Comparison of ENCODE assay signal across 8 cellular contexts in genomic region chr1:13730751-13731482, GRCh38. TPM values are rescaled to one million over a fixed set of nuclear protein-coding genes. Genes with fewer than 3 reads are reported as not detected.
DNase-seq lines count a peak whose midpoint lies in the region; ATAC-seq, FAIRE-seq and TF ChIP-seq lines count a peak whose summit lies in the region.

No MANE protein-coding gene starts in this region.

- no peak overlapping the region for H3K27ac ChIP-seq in astrocyte (ENCODE audit: low read depth, low read length)
- no peak overlapping the region for H3K27ac ChIP-seq in pancreas
- peak overlapping the region; percentile 39 for H3K27ac ChIP-seq in upper lobe of right lung
- H3K27ac ChIP-seq in GM23338 (ENCODE audit: low read depth), result no peak overlapping the region

- H3K27ac Mint-ChIP-seq in astrocyte (ENCODE audit: unreplicated experiment) (peak overlapping the region; percentile 55), GM23338 (no peak overlapping the region)

- H3K9me3 Mint-ChIP-seq in astrocyte (ENCODE audit: unreplicated experiment), result no peaks in the 10 kb centered on the region
- no peaks in the 10 kb centered on the region for H3K9me3 Mint-ChIP-seq in GM23338

- H3F3A ChIP-seq in GM23338 (replicated peaks; ENCODE audit: low read depth), result no peaks in the 10 kb centered on the region

- peaks cover 12% of the 10 kb centered on the region for H4K20me1 ChIP-seq in astrocyte (ENCODE audit: insufficient read depth, low read length)
- peaks cover 34% of the 10 kb centered on the region for H4K20me1 ChIP-seq in GM23338 (replicated peaks; ENCODE audit: insufficient read depth)

- no peaks in the 10 kb centered on the region for H3K9me2 ChIP-seq in GM23338 (ENCODE audit: insufficient read depth)

- 81 to 91% methylated on average over 12 of the region's 12 CpGs for WGBS in pancreas, 2 donors

- TF ChIP-seq CTCF in astrocyte (IDR thresholded peaks at IDR 0.05; ENCODE audit: insufficient read depth, low read depth, low read length) (no peak), pancreas (IDR thresholded peaks at IDR 0.05) (no peak), upper lobe of right lung (IDR thresholded peaks at IDR 0.05) (no peak), GM23338 (conservative IDR thresholded peaks at IDR 0.05; ENCODE audit: low read depth in 2 of 2) (no peak)

- no peak overlapping the region for H3K4me3 Mint-ChIP-seq in astrocyte (ENCODE audit: unreplicated experiment)
- H3K4me3 Mint-ChIP-seq in GM23338, result no peak overlapping the region

- no peak overlapping the region for H2AFZ ChIP-seq in astrocyte (ENCODE audit: low read depth, low read length)
- H2AFZ ChIP-seq in GM23338, result no peak overlapping the region

- H3K36me3 Mint-ChIP-seq in astrocyte (ENCODE audit: low read depth, unreplicated experiment) (no peaks in the 10 kb centered on the region), GM23338 (ENCODE audit: low read depth) (no peaks in the 10 kb centered on the region)

- DNase-seq in T-helper 2 cell, result peak; percentile 47 to 98 (median 77)
- DNase-seq in astrocyte (ENCODE audit: low read depth), result peak; percentile 68
- peak in 1 of 6 donors; percentile 20 for DNase-seq in pancreas
- DNase-seq in upper lobe of right lung, result peak; percentile 66
- no peak for DNase-seq in HK-2 (ENCODE audit: unreplicated experiment)
- no peak for DNase-seq in GM23338 (ENCODE audit: low spot score)

- no peaks in the 10 kb centered on the region for H3K27me3 Mint-ChIP-seq in astrocyte (ENCODE audit: low read depth, unreplicated experiment)
- peaks cover 6% of the 10 kb centered on the region for H3K27me3 Mint-ChIP-seq in GM23338 (ENCODE audit: insufficient read depth, low read depth, poor library complexity)

- H3K79me2 ChIP-seq in astrocyte (ENCODE audit: insufficient read depth, low read length), result peaks cover 9% of the 10 kb centered on the region
- H3K79me2 ChIP-seq in GM23338 (replicated peaks; ENCODE audit: insufficient read depth), result no peaks in the 10 kb centered on the region; the same call in 1 of the 2 replicates

- H3K4me2 ChIP-seq in astrocyte (ENCODE audit: low read length), result no peak overlapping the region
- H3K4me2 ChIP-seq in GM23338, result no peak overlapping the region

- H3K36me3 ChIP-seq in astrocyte (ENCODE audit: insufficient read depth, low read length) (no peaks in the 10 kb centered on the region), pancreas (no peaks in the 10 kb centered on the region), upper lobe of right lung (no peaks in the 10 kb centered on the region), GM23338 (ENCODE audit: insufficient read depth) (no peaks in the 10 kb centered on the region)

- H3K9me3 ChIP-seq in astrocyte (ENCODE audit: insufficient read depth, low read depth, low read length), result no peaks in the 10 kb centered on the region
- no peaks in the 10 kb centered on the region for H3K9me3 ChIP-seq in pancreas
- no peaks in the 10 kb centered on the region for H3K9me3 ChIP-seq in upper lobe of right lung

- intact Hi-C loops in pancreas (cut with DNase I) (no loop called here), upper lobe of right lung (cut with DNase I) (no loop called here)

- FAIRE-seq in astrocyte (lab: Jason Lieb, UNC), result no peak
- no peak for FAIRE-seq in pancreas (lab: Jason Lieb, UNC)

- no peak overlapping the region for H3K9ac ChIP-seq in astrocyte (ENCODE audit: low read length)

- ATAC-seq in GM19043 (IDR thresholded peaks at IDR 0.05; ENCODE audit: low read depth, unreplicated experiment), result peak; percentile 90
- peak; percentile 89 for ATAC-seq in HG03066 (IDR thresholded peaks at IDR 0.05; ENCODE audit: low read depth, unreplicated experiment)
- peak in 3 of 4 donors; percentile 32 to 68 (median 40) for ATAC-seq in pancreas
- ATAC-seq in upper lobe of right lung, result peak; percentile 80
- no peak for ATAC-seq in GM23338

- H3K4me1 Mint-ChIP-seq in astrocyte (ENCODE audit: low read depth, unreplicated experiment), result peaks cover 24% of the 10 kb centered on the region
- H3K4me1 Mint-ChIP-seq in GM23338, result no peaks in the 10 kb centered on the region

- H3K4me1 ChIP-seq in astrocyte (ENCODE audit: insufficient read depth, low read length), result no peaks in the 10 kb centered on the region
- H3K4me1 ChIP-seq in pancreas, result no peaks in the 10 kb centered on the region
- H3K4me1 ChIP-seq in upper lobe of right lung, result peaks cover 7% of the 10 kb centered on the region
- H3K4me1 ChIP-seq in GM23338 (ENCODE audit: insufficient read depth), result no peaks in the 10 kb centered on the region

- H3K4me3 ChIP-seq in astrocyte (ENCODE audit: insufficient read depth, low read depth, low read length) (no peak overlapping the region), pancreas (peak overlapping the region in 1 of 4 donors; percentile 8), upper lobe of right lung (peak overlapping the region; percentile 2), GM23338 (no peak overlapping the region)

- H3K27me3 ChIP-seq in astrocyte (ENCODE audit: insufficient read depth, low read length) (no peaks in the 10 kb centered on the region), pancreas (no peaks in the 10 kb centered on the region), upper lobe of right lung (no peaks in the 10 kb centered on the region), GM23338 (ENCODE audit: insufficient read depth) (peaks cover 17% of the 10 kb centered on the region)

TF ChIP-seq in GM23338, 12 proteins besides CTCF, POLR2A, EP300 and RAD21:
- TF ChIP-seq CREB1 (CRISPR knock-in tag; IDR thresholded peaks at IDR 0.05; ENCODE audit: low read depth), result no peak
TF ChIP-seq in GM23338: peak in this region for 0.

RNA-seq across cellular contexts. Expression of gene PRDM2, which starts 30.9 kb away (rescaled TPM):
- total RNA-seq in astrocyte, result 48.8 and 49.0 TPM in 2 replicates
- total RNA-seq in pancreas, result 10 to 100 TPM; 13.8 to 26.4 (median 15.7) TPM
- polyA plus RNA-seq in pancreas, result 10 to 100 TPM in 1 of 2 donors, 1 to 10 TPM in 1; 9.3 to 11.4 TPM
- 46.7 TPM for total RNA-seq in upper lobe of right lung
- total RNA-seq in GM23338 (2014; rRNA removed; shearing (Covaris generic)), result 11.6 and 19.5 TPM in 2 replicates
- polyA plus RNA-seq in GM23338 (2016; fragmentation: Nextera tagmentation; extraction: Ambion mirVana), result 28.3 and 28.6 TPM in 2 replicates

Comparison
In these comparisons a context has a peak if more than half of its experiments do, and no peak if none do; other contexts are left out.
1. DNase-seq: peak in T-helper 2 cell (5 of 5), astrocyte (single experiment) and upper lobe of right lung (single experiment); none in HK-2 (single experiment) and GM23338 (single experiment).